Comparison of ENCODE assay signal across 25 cellular contexts in genomic region chr4:184363258-184363657, GRCh38.
"Had no signal": no experiment of that assay in that cellular context is flagged by ENCODE, and none has a peak within 500 bp of the region (broad histone marks: within the 10 kb centered on the region; RNA-seq: fewer than 3 reads in every experiment).

No MANE protein-coding gene starts in this region.

- H3K27me3 Mint-ChIP-seq: dendritic cell treated with granulocyte-macrophage colony-stimulating factor and Interleukin-4, amounts not matched to agents 40 ng/mL and 50 ng/mL, for 4 days; memory B cell; naive B cell; type B pancreatic cell had no signal

- H3K9ac ChIP-seq: neural progenitor cell had no signal

- H3K4me1 Mint-ChIP-seq: stimulated activated effector memory CD8-positive, alpha-beta T cell treated with anti-CD3 and anti-CD28 coated beads, Interleukin-12 subunit alpha, Interleukin-12 subunit beta, amount 100 ng/mL, for 72 hours had no signal

- H3K9me3 ChIP-seq: esophagus muscularis mucosa, gastroesophageal sphincter, heart right ventricle, mucosa of descending colon, pancreas, stomach, thyroid gland had no signal

- H3K4me1 ChIP-seq: foreskin keratinocyte, neural progenitor cell, pancreas had no signal

- H3K27me3 ChIP-seq: esophagus muscularis mucosa, foreskin keratinocyte, gastroesophageal sphincter, heart right ventricle, neural progenitor cell, pancreas, stomach, thyroid gland had no signal

- ATAC-seq: foreskin keratinocyte; gastroesophageal sphincter; pancreas; sciatic nerve; stimulated activated effector memory CD8-positive, alpha-beta T cell treated with anti-CD3 and anti-CD28 coated beads, Interleukin-12 subunit alpha, Interleukin-12 subunit beta, amount 100 ng/mL, for 72 hours had no signal

- DNase-seq: effector CD8-positive, alpha-beta T cell; foreskin keratinocyte; heart right ventricle; hypothalamus; mucosa of descending colon; naive B cell; nucleus accumbens; pancreas; retina; stimulated activated CD4-positive, alpha-beta T cell treated with anti-CD3 and anti-CD28 coated beads, Interleukin-2, amount 100 ng/mL, for 24 hours; stimulated activated CD4-positive, alpha-beta T cell treated with anti-CD3 and anti-CD28 coated beads, Interleukin-4, amount 100 ng/mL, for 24 hours; stimulated activated naive CD4-positive, alpha-beta T cell treated with Interleukin-2 at 50 U/mL for 16 hours; stomach; thyroid gland had no signal

- H3K27ac ChIP-seq: esophagus muscularis mucosa, foreskin keratinocyte, gastroesophageal sphincter, heart right ventricle, neural progenitor cell, pancreas, thyroid gland had no signal

- H2AFZ ChIP-seq: neural progenitor cell had no signal

- H3K27ac Mint-ChIP-seq: dendritic cell treated with granulocyte-macrophage colony-stimulating factor and Interleukin-4, amounts not matched to agents 40 ng/mL and 50 ng/mL, for 4 days; memory B cell; mesothelial cell of epicardium; naive B cell; stimulated activated effector memory CD8-positive, alpha-beta T cell treated with anti-CD3 and anti-CD28 coated beads, Interleukin-12 subunit alpha, Interleukin-12 subunit beta, amount 100 ng/mL, for 72 hours; type B pancreatic cell had no signal

- H3K36me3 ChIP-seq: esophagus muscularis mucosa, gastroesophageal sphincter, neural progenitor cell, pancreas, stomach, thyroid gland had no signal

- H3K36me3 Mint-ChIP-seq: memory B cell; mesothelial cell of epicardium; neural progenitor cell; stimulated activated effector memory CD8-positive, alpha-beta T cell treated with anti-CD3 and anti-CD28 coated beads, Interleukin-12 subunit alpha, Interleukin-12 subunit beta, amount 100 ng/mL, for 72 hours; type B pancreatic cell had no signal

- H3K4me3 Mint-ChIP-seq: dendritic cell treated with granulocyte-macrophage colony-stimulating factor and Interleukin-4, amounts not matched to agents 40 ng/mL and 50 ng/mL, for 4 days; memory B cell; mesothelial cell of epicardium; naive B cell; nephron; neural progenitor cell; stimulated activated effector memory CD8-positive, alpha-beta T cell treated with anti-CD3 and anti-CD28 coated beads, Interleukin-12 subunit alpha, Interleukin-12 subunit beta, amount 100 ng/mL, for 72 hours; type B pancreatic cell had no signal

- H3K4me3 ChIP-seq: esophagus muscularis mucosa, gastroesophageal sphincter, heart right ventricle, lung, mucosa of descending colon, neural progenitor cell, pancreas, stomach, thyroid gland had no signal

- H3K9me3 Mint-ChIP-seq: dendritic cell treated with granulocyte-macrophage colony-stimulating factor and Interleukin-4, amounts not matched to agents 40 ng/mL and 50 ng/mL, for 4 days; memory B cell; nephron; neural progenitor cell; stimulated activated effector memory CD8-positive, alpha-beta T cell treated with anti-CD3 and anti-CD28 coated beads, Interleukin-12 subunit alpha, Interleukin-12 subunit beta, amount 100 ng/mL, for 72 hours had no signal

- H3K4me2 ChIP-seq: neural progenitor cell had no signal
